ENCODE assay signal across 10 cellular contexts in genomic region chr1:19313636-19313959, GRCh38. TPM values are rescaled to one million over a fixed set of nuclear protein-coding genes. Genes with fewer than 3 reads are reported as not detected.
DNase-seq lines count a peak whose midpoint lies in the region; ATAC-seq and TF ChIP-seq lines count a peak whose summit lies in the region.
"Had no signal": no experiment of that assay in that cellular context is flagged by ENCODE, and none has a peak within 500 bp of the region (broad histone marks: within the 10 kb centered on the region; RNA-seq: fewer than 3 reads in every experiment).

No MANE protein-coding gene starts in this region.

- no peaks in the 10 kb centered on the region for H3K27me3 Mint-ChIP-seq in CD8-positive, alpha-beta T cell (ENCODE audit: low read depth)
- H3K27me3 Mint-ChIP-seq in central memory CD8-positive, alpha-beta T cell, result no peaks in the 10 kb centered on the region
- peaks cover 2% of the 10 kb centered on the region for H3K27me3 Mint-ChIP-seq in neural progenitor cell (ENCODE audit: insufficient read depth, low read depth)

- no peaks in the 10 kb centered on the region for H3K27me3 ChIP-seq in CD8-positive, alpha-beta T cell (ENCODE audit: insufficient read depth, low read length)
- H3K27me3 ChIP-seq in neural progenitor cell, result no peaks in the 10 kb centered on the region

- H3K36me3 ChIP-seq in CD8-positive, alpha-beta T cell (ENCODE audit: insufficient read depth, low read length), result no peaks in the 10 kb centered on the region
- peaks cover 2 to 59% of the 10 kb centered on the region in 2 experiments; a peak in 2 of 3 replicates for H3K36me3 ChIP-seq in HEK293 (ENCODE audit: control insufficient read depth in 2 of 2, insufficient read depth in 1 of 2, low read length in 2 of 2)
- no peaks in the 10 kb centered on the region for H3K36me3 ChIP-seq in neural progenitor cell

- no peak for DNase-seq in CD8-positive, alpha-beta T cell
- no peak for DNase-seq in central memory CD8-positive, alpha-beta T cell (ENCODE audit: low spot score in 2 of 2)
- DNase-seq in neural progenitor cell (ENCODE audit: low spot score) (no peak), germinal center (ENCODE audit: low spot score) (no peak), NCI-H748 treated with DMSO at 0.1 percent for 48 hours (lab: John Stamatoyannopoulos, UW) (no peak), GM10248 (ENCODE audit: extremely low spot score) (no peak)
- DNase-seq: hippocampal formation, NCI-H69 had no signal

- peak overlapping the region; percentile 8 for H3K27ac Mint-ChIP-seq in CD8-positive, alpha-beta T cell
- peak overlapping the region; percentile 75 for H3K27ac Mint-ChIP-seq in central memory CD8-positive, alpha-beta T cell (ENCODE audit: low read depth)
- peak overlapping the region; percentile 13 for H3K27ac Mint-ChIP-seq in neural progenitor cell

- H4K20me1 ChIP-seq in neural progenitor cell (ENCODE audit: low read depth), result peaks cover 40% of the 10 kb centered on the region

- H3F3A ChIP-seq in neural progenitor cell (ENCODE audit: low read depth), result no peaks in the 10 kb centered on the region

- no peaks in the 10 kb centered on the region for H3K9me3 ChIP-seq in CD8-positive, alpha-beta T cell (ENCODE audit: low read length)
- H3K9me3 ChIP-seq in HEK293 (ENCODE audit: control insufficient read depth, insufficient read depth, low read depth, low read length), result no peaks in the 10 kb centered on the region
- no peaks in the 10 kb centered on the region for H3K9me3 ChIP-seq in neural progenitor cell (ENCODE audit: low read depth)

- H3K79me2 ChIP-seq in neural progenitor cell (ENCODE audit: low read depth), result peaks cover 39% of the 10 kb centered on the region

- no peak overlapping the region for H3K4me2 ChIP-seq in neural progenitor cell

- CTCF ChIA-PET in CD8-positive, alpha-beta T cell (lab: Charles Lee), result no interaction called here
- CTCF ChIA-PET in HEK293 (lab: Yijun Ruan, JAX) (no interaction called here), GM10248 (lab: Yijun Ruan, JAX) (interaction anchor here (2.9 kb wide), 1 partner anchor 29 kb away, joined by 11 read pairs; no protein-coding TSS in a partner anchor)

- no peak overlapping the region for H3K4me3 ChIP-seq in CD8-positive, alpha-beta T cell (ENCODE audit: low read depth, low read length)
- H3K4me3 ChIP-seq in HEK293 (ENCODE audit: low read depth, low read length) (no peak overlapping the region), neural progenitor cell (no peak overlapping the region)

- peaks cover 14% of the 10 kb centered on the region for H3K36me3 Mint-ChIP-seq in CD8-positive, alpha-beta T cell
- H3K36me3 Mint-ChIP-seq in central memory CD8-positive, alpha-beta T cell (ENCODE audit: insufficient read depth), result peaks cover 26% of the 10 kb centered on the region
- H3K36me3 Mint-ChIP-seq in neural progenitor cell, result peaks cover 10% of the 10 kb centered on the region

- no peaks in the 10 kb centered on the region for H3K9me3 Mint-ChIP-seq in CD8-positive, alpha-beta T cell
- H3K9me3 Mint-ChIP-seq in central memory CD8-positive, alpha-beta T cell, result no peaks in the 10 kb centered on the region
- no peaks in the 10 kb centered on the region for H3K9me3 Mint-ChIP-seq in neural progenitor cell

- intact Hi-C loops in CD8-positive, alpha-beta T cell (cut with DNase I, micrococcal nuclease), result loop anchor here (2.0 to 10.0 kb wide), 2 partner anchors 75 to 99 kb away; partner anchors contain the start of gene UBR4 (in 1 of the 2)

- H2AFZ ChIP-seq in neural progenitor cell (replicated peaks), result no peak overlapping the region

- H3K4me3 Mint-ChIP-seq in CD8-positive, alpha-beta T cell, result peak overlapping the region; percentile 89
- H3K4me3 Mint-ChIP-seq in central memory CD8-positive, alpha-beta T cell, result peak overlapping the region; percentile 81
- H3K4me3 Mint-ChIP-seq in neural progenitor cell, result peak overlapping the region; percentile 80

- H3K4me1 ChIP-seq in CD8-positive, alpha-beta T cell (ENCODE audit: insufficient read depth, low read length), result peaks cover 21% of the 10 kb centered on the region
- H3K4me1 ChIP-seq in HEK293 (ENCODE audit: control insufficient read depth, insufficient read depth, low read length) (peaks cover 2% of the 10 kb centered on the region; the same call in 1 of the 2 replicates), neural progenitor cell (peaks cover 7% of the 10 kb centered on the region)

- POLR2A ChIA-PET in CD8-positive, alpha-beta T cell (lab: Charles Lee), result no interaction called here
- POLR2A ChIA-PET in HEK293 (lab: Yijun Ruan, JAX), result interaction anchor here (0.6 to 1.5 kb wide), 2 partner anchors 11 to 327 kb away, joined by 3 read pairs; no protein-coding TSS in a partner anchor
- POLR2A ChIA-PET in GM10248 (lab: Yijun Ruan, JAX), result no interaction called here

- ATAC-seq in CD8-positive, alpha-beta T cell, result no peak
- no peak for ATAC-seq in central memory CD8-positive, alpha-beta T cell (replicated peaks; ENCODE audit: extremely low read depth, poor library complexity, severe bottlenecking)
- ATAC-seq in HG02798 (IDR thresholded peaks at IDR 0.05; ENCODE audit: poor library complexity, unreplicated experiment), result no peak

- H3K4me1 Mint-ChIP-seq in CD8-positive, alpha-beta T cell (ENCODE audit: low read depth), result peaks cover 45% of the 10 kb centered on the region
- peaks cover 37% of the 10 kb centered on the region for H3K4me1 Mint-ChIP-seq in central memory CD8-positive, alpha-beta T cell
- H3K4me1 Mint-ChIP-seq in neural progenitor cell, result peaks cover 37% of the 10 kb centered on the region

- H3K27ac ChIP-seq in CD8-positive, alpha-beta T cell (ENCODE audit: low read depth, low read length), result no peak overlapping the region
- H3K27ac ChIP-seq in HEK293 (ENCODE audit: extremely low read depth, low read depth, low read length) (no peak overlapping the region), neural progenitor cell (no peak overlapping the region)

- TF ChIP-seq CTCF in CD8-positive, alpha-beta T cell (IDR thresholded peaks at IDR 0.05), result no peak
- TF ChIP-seq CTCF in HEK293 (tag by site-specific recombination; IDR thresholded peaks at IDR 0.05), result no peak
- TF ChIP-seq CTCF in neural progenitor cell (IDR thresholded peaks at IDR 0.05), result no peak
- no peak for TF ChIP-seq CTCF in GM10248 (IDR thresholded peaks at IDR 0.05; ENCODE audit: control extremely low read depth, extremely low read depth, low read depth, missing control alignments)

- H3K9ac ChIP-seq in neural progenitor cell, result no peak overlapping the region

TF ChIP-seq in HEK293, 187 proteins besides CTCF, POLR2A, EP300 and RAD21:
- TF ChIP-seq ZNF175 (tag by site-specific recombination; IDR thresholded peaks at IDR 0.05), result no peak
- 0 out of 2 replicates have a peak, but pooled peaks have one; percentile 16 for TF ChIP-seq KLF17 (tag by site-specific recombination; IDR thresholded peaks at IDR 0.05)

RNA-seq across cellular contexts. Expression of gene SLC66A1, which starts 1.5 kb away (rescaled TPM):
- 1 to 10 TPM; 1.3 to 2.1 TPM for total RNA-seq in CD8-positive, alpha-beta T cell
- total RNA-seq in neural progenitor cell (ENCODE audit: low replicate concordance), result 4.8 and 16.7 TPM in 2 replicates

RNA-seq across cellular contexts. Expression of gene AKR7A2, which starts 1.7 kb away (rescaled TPM):
- total RNA-seq in CD8-positive, alpha-beta T cell, result 1 to 10 TPM; 7.9 to 8.1 TPM
- total RNA-seq in neural progenitor cell (ENCODE audit: low replicate concordance), result 37.5 and 92.3 TPM in 2 replicates

RNA-seq across cellular contexts. Expression of gene AKR7A3, which starts 25.0 kb away (rescaled TPM):
- 1 to 10 TPM; 1.2 to 1.6 TPM for total RNA-seq in CD8-positive, alpha-beta T cell
- 0.96 TPM in 1 of 2 replicates, not detected in the other for total RNA-seq in neural progenitor cell (ENCODE audit: low replicate concordance)

Comparison
In these comparisons a context has a peak if more than half of its experiments do, and no peak if none do; other contexts are left out.
1. H3K27ac Mint-ChIP-seq: peak in every context shown above with its lines; median percentile 75 in central memory CD8-positive, alpha-beta T cell; 13 in neural progenitor cell; 8 in CD8-positive, alpha-beta T cell.